Comparison of ENCODE assay signal across 1 cellular context in genomic region chr2:46428911-46429436, GRCh38.
A peak's percentile ranks its signal among the peaks of the same experiment; 100 is the strongest.
TF ChIP-seq lines count a peak whose summit lies in the region.

No MANE protein-coding gene starts in this region.

TF ChIP-seq in K562, 482 proteins besides CTCF, POLR2A, EP300 and RAD21 (continued from another document and continues in another):
- TF ChIP-seq ZNF354B (CRISPR knock-in tag; IDR thresholded peaks at IDR 0.05): no peak
- no peak; the same call in 1 of the 2 replicates for TF ChIP-seq TAL1 (IDR thresholded peaks at IDR 0.05)
- no peak for TF ChIP-seq IRF9 (tag; IDR thresholded peaks at IDR 0.05)
- no peak for TF ChIP-seq ATF1 (CRISPR knock-in tag; IDR thresholded peaks at IDR 0.05)
- peak; percentile 72 for TF ChIP-seq ATF1 (tag; IDR thresholded peaks at IDR 0.05)
- TF ChIP-seq ZNF780A (CRISPR knock-in tag; IDR thresholded peaks at IDR 0.05): no peak
- TF ChIP-seq FOS (IDR thresholded peaks at IDR 0.05; ENCODE audit: extremely low read depth, insufficient read length): no peak
- TF ChIP-seq JUN (IDR thresholded peaks at IDR 0.05; ENCODE audit: borderline replicate concordance, low read depth, low read length): peak; percentile 38; the same call in 1 of the 2 replicates
- TF ChIP-seq JUN (CRISPR knock-in tag; IDR thresholded peaks at IDR 0.05; ENCODE audit: borderline replicate concordance): no peak
- no peak for TF ChIP-seq SMAD2 (IDR thresholded peaks at IDR 0.05; ENCODE audit: low read depth, low read length)
- no peak for TF ChIP-seq HNRNPLL (IDR thresholded peaks at IDR 0.05; ENCODE audit: low read depth, low read length, poor library complexity, severe bottlenecking)
- TF ChIP-seq HDAC2 (IDR thresholded peaks at IDR 0.05): no peak
- no peak for TF ChIP-seq RERE (CRISPR knock-in tag; IDR thresholded peaks at IDR 0.05; ENCODE audit: borderline replicate concordance)
- peak; percentile 71 for TF ChIP-seq L3MBTL2 (IDR thresholded peaks at IDR 0.05)
- TF ChIP-seq IFI16 (CRISPR knock-in tag; IDR thresholded peaks at IDR 0.05): no peak
- TF ChIP-seq, protein P1, sequence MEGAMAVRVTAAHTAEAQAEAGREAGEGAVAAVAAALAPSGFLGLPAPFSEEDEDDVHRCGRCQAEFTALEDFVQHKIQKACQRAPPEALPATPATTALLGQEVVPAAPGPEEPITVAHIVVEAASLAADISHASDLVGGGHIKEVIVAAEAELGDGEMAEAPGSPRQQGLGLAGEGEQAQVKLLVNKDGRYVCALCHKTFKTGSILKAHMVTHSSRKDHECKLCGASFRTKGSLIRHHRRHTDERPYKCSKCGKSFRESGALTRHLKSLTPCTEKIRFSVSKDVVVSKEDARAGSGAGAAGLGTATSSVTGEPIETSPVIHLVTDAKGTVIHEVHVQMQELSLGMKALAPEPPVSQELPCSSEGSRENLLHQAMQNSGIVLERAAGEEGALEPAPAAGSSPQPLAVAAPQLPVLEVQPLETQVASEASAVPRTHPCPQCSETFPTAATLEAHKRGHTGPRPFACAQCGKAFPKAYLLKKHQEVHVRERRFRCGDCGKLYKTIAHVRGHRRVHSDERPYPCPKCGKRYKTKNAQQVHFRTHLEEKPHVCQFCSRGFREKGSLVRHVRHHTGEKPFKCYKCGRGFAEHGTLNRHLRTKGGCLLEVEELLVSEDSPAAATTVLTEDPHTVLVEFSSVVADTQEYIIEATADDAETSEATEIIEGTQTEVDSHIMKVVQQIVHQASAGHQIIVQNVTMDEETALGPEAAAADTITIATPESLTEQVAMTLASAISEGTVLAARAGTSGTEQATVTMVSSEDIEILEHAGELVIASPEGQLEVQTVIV (CRISPR knock-in tag; IDR thresholded peaks at IDR 0.05; ENCODE audit: borderline replicate concordance): no peak
- TF ChIP-seq PPARD (CRISPR knock-in tag; IDR thresholded peaks at IDR 0.05): no peak
- no peak for TF ChIP-seq GATA2 (CRISPR knock-in tag; IDR thresholded peaks at IDR 0.05)
- no peak for TF ChIP-seq ZNF277 (CRISPR knock-in tag; IDR thresholded peaks at IDR 0.05; ENCODE audit: borderline replicate concordance)
- no peak for TF ChIP-seq RBM34 (IDR thresholded peaks at IDR 0.05; ENCODE audit: borderline replicate concordance, insufficient read depth, low read length)
- TF ChIP-seq ZNF785 (CRISPR knock-in tag; IDR thresholded peaks at IDR 0.05): no peak
- no peak for TF ChIP-seq ZNF274 (IDR thresholded peaks at IDR 0.05; ENCODE audit: borderline replicate concordance, low read depth, low read length)
- TF ChIP-seq GABPA (tag; conservative IDR thresholded peaks at IDR 0.05; ENCODE audit: low read depth): peak; percentile 86
- TF ChIP-seq PHB (CRISPR knock-in tag; IDR thresholded peaks at IDR 0.05): no peak
- TF ChIP-seq, protein P2, sequence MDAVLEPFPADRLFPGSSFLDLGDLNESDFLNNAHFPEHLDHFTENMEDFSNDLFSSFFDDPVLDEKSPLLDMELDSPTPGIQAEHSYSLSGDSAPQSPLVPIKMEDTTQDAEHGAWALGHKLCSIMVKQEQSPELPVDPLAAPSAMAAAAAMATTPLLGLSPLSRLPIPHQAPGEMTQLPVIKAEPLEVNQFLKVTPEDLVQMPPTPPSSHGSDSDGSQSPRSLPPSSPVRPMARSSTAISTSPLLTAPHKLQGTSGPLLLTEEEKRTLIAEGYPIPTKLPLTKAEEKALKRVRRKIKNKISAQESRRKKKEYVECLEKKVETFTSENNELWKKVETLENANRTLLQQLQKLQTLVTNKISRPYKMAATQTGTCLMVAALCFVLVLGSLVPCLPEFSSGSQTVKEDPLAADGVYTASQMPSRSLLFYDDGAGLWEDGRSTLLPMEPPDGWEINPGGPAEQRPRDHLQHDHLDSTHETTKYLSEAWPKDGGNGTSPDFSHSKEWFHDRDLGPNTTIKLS (IDR thresholded peaks at IDR 0.05; ENCODE audit: borderline replicate concordance, low read depth): peak; percentile 80
- TF ChIP-seq CSDE1 (IDR thresholded peaks at IDR 0.05): 0 out of 4 replicates have a peak, but pooled peaks of 1 of the 2 experiments have one; percentile 32
- no peak for TF ChIP-seq NFATC3 (IDR thresholded peaks at IDR 0.05)
- no peak for TF ChIP-seq KDM5B (IDR thresholded peaks at IDR 0.05; ENCODE audit: insufficient replicate concordance, low read depth, low read length)
- no peak for TF ChIP-seq U2AF1 (optimal IDR thresholded peaks at IDR 0.05; ENCODE audit: low read depth, low read length)
- no peak for TF ChIP-seq ZNF668 (CRISPR knock-in tag; IDR thresholded peaks at IDR 0.05)
- no peak for TF ChIP-seq LEF1 (IDR thresholded peaks at IDR 0.05)
- TF ChIP-seq ZNF311 (CRISPR knock-in tag; IDR thresholded peaks at IDR 0.05): no peak
- no peak for TF ChIP-seq MEF2D (tag; conservative IDR thresholded peaks at IDR 0.05; ENCODE audit: low read depth)
- TF ChIP-seq NUFIP1 (IDR thresholded peaks at IDR 0.05; ENCODE audit: partially characterized antibody): no peak
- TF ChIP-seq ZNF407 (IDR thresholded peaks at IDR 0.05; ENCODE audit: low read depth): peak; percentile 95
- no peak for TF ChIP-seq USF2 (CRISPR knock-in tag; IDR thresholded peaks at IDR 0.05)
- no peak for TF ChIP-seq SAFB (IDR thresholded peaks at IDR 0.05; ENCODE audit: borderline replicate concordance, low read depth, low read length)
- no peak for TF ChIP-seq HEY1 (CRISPR knock-in tag; IDR thresholded peaks at IDR 0.05; ENCODE audit: borderline replicate concordance)
- no peak for TF ChIP-seq FOXA3 (CRISPR knock-in tag; conservative IDR thresholded peaks at IDR 0.05 in 1 of 2, IDR thresholded peaks at IDR 0.05 in 1 of 2)
- TF ChIP-seq CCAR2 (IDR thresholded peaks at IDR 0.05; ENCODE audit: low read depth, low read length): no peak
- peak; percentile 88 for TF ChIP-seq POLR2H (tag; IDR thresholded peaks at IDR 0.05; ENCODE audit: low read depth)
- TF ChIP-seq ZNF449 (CRISPR knock-in tag; IDR thresholded peaks at IDR 0.05): no peak
